8 cellular contexts compared by ENCODE assay signal in genomic region chr5:172188033-172188892, GRCh38. TPM values are rescaled to one million over a fixed set of nuclear protein-coding genes. Genes with fewer than 3 reads are reported as not detected.
DNase-seq lines count a peak whose midpoint lies in the region; ATAC-seq and TF ChIP-seq lines count a peak whose summit lies in the region.

Gene STK10 (minus strand): TSS chr5:172188224. CDS start chr5:172188042, 182 bp downstream.

- H3K4me3 Mint-ChIP-seq in activated CD4-positive, alpha-beta T cell treated with anti-CD3 and anti-CD28 coated beads for 36 hours = peak within 1 kb of the TSS; percentile 95

- H3K36me3 Mint-ChIP-seq in activated CD4-positive, alpha-beta T cell treated with anti-CD3 and anti-CD28 coated beads for 36 hours (ENCODE audit: low read depth) = peaks cover 25% of the 10 kb centered on the region

- H3K4me3 ChIP-seq in BJ (ENCODE audit: low read depth, low read length) (peak within 1 kb of the TSS; percentile 90), choroid plexus epithelial cell (ENCODE audit: low read depth, low read length) (peak within 1 kb of the TSS; percentile 95)

- peak; percentile 64 for DNase-seq in BJ (ENCODE audit: low read depth)
- DNase-seq in NCI-H524 (lab: John Stamatoyannopoulos, UW) = peak; percentile 90 to 92
- peak; percentile 94 for DNase-seq in activated CD4-positive, alpha-beta T cell treated with anti-CD3 and anti-CD28 coated beads for 36 hours
- DNase-seq in choroid plexus epithelial cell (ENCODE audit: low read depth) = peak; percentile 89
- DNase-seq in kidney tubule cell (ENCODE audit: low spot score) = peak; percentile 92
- DNase-seq in stimulated activated CD4-positive, alpha-beta T cell treated with anti-CD3 and anti-CD28 coated beads, Interleukin-1b, Interleukin-23, amount 100 ng/mL, for 1 hour (ENCODE audit: low read depth in 2 of 2) = peak; percentile 68 to 76

- CTCF ChIA-PET in BJ (lab: Yijun Ruan, JAX) = interaction anchor here (0.6 to 7.6 kb wide), 37 partner anchors 9 to 770 kb away, joined by 3 to 106 read pairs (median 4); partner anchors contain the start of gene UBTD2
- CTCF ChIA-PET in activated CD4-positive, alpha-beta T cell treated with anti-CD3 and anti-CD28 coated beads for 36 hours (lab: Charles Lee) = interaction anchor here (0.5 to 6.2 kb wide), 31 partner anchors 10 to 769 kb away, joined by 3 to 83 read pairs (median 5); partner anchors contain the start of genes FBXW11 and FGF18

- POLR2A ChIA-PET in BJ (lab: Charles Lee) = interaction anchor here (0.6 kb wide), 1 partner anchor 8 kb away, joined by 3 read pairs; no protein-coding TSS in a partner anchor
- POLR2A ChIA-PET in activated CD4-positive, alpha-beta T cell treated with anti-CD3 and anti-CD28 coated beads for 36 hours (lab: Charles Lee) = interaction anchor here (0.5 to 5.6 kb wide), 6 partner anchors 9 to 775 kb away, joined by 3 to 64 read pairs (median 4); partner anchors contain the start of gene FBXW11

- peak; percentile 85 for TF ChIP-seq CTCF in BJ (IDR thresholded peaks at IDR 0.05; ENCODE audit: insufficient read depth, low read depth, low read length)
- peak; percentile 75 for TF ChIP-seq CTCF in choroid plexus epithelial cell (conservative IDR thresholded peaks at IDR 0.05; ENCODE audit: low read depth, low read length)

- H3K27ac Mint-ChIP-seq in activated CD4-positive, alpha-beta T cell treated with anti-CD3 and anti-CD28 coated beads for 36 hours = peak within 1 kb of the TSS; percentile 98

- TF ChIP-seq POLR2A in GM19193 (IDR thresholded peaks at IDR 0.05; ENCODE audit: extremely low read depth, insufficient read depth, insufficient read length) = peak; percentile 70

- intact Hi-C loops in activated CD4-positive, alpha-beta T cell treated with anti-CD3 and anti-CD28 coated beads for 36 hours (cut with DNase I, micrococcal nuclease) = loop anchor here (1.0 to 10.0 kb wide), 17 partner anchors 13 to 1853 kb away; partner anchors contain the start of genes FBXW11 (in 1 of the 2), NPM1 (in 1 of the 2) and UBTD2 (in 1 of the 2)

- no peaks in the 10 kb centered on the region; the same call in 1 of the 2 replicates for H3K36me3 ChIP-seq in BJ (ENCODE audit: control insufficient read depth, insufficient read depth, low read length)

- peak; percentile 81 for ATAC-seq in HG03432 (IDR thresholded peaks at IDR 0.05; ENCODE audit: unreplicated experiment)
- ATAC-seq in activated CD4-positive, alpha-beta T cell treated with anti-CD3 and anti-CD28 coated beads for 36 hours = peak; percentile 72

- peaks cover 28% of the 10 kb centered on the region for H3K4me1 Mint-ChIP-seq in activated CD4-positive, alpha-beta T cell treated with anti-CD3 and anti-CD28 coated beads for 36 hours

- no peaks in the 10 kb centered on the region for H3K27me3 Mint-ChIP-seq in activated CD4-positive, alpha-beta T cell treated with anti-CD3 and anti-CD28 coated beads for 36 hours

- H3K9me3 Mint-ChIP-seq in activated CD4-positive, alpha-beta T cell treated with anti-CD3 and anti-CD28 coated beads for 36 hours (ENCODE audit: low read depth) = no peaks in the 10 kb centered on the region

- no peaks in the 10 kb centered on the region for H3K27me3 ChIP-seq in BJ (ENCODE audit: control insufficient read depth, insufficient read depth, low read length)

RNA-seq across cellular contexts. Expression of gene STK10, which starts in this region (rescaled TPM):
- polyA plus RNA-seq in BJ (2011; rRNA removed) = 12.1 and 14.3 TPM in 2 replicates
- polyA minus RNA-seq in BJ (2011; rRNA and poly(A)+ RNA removed) = 34.4 and 37.7 TPM in 2 replicates
- total RNA-seq in activated CD4-positive, alpha-beta T cell treated with anti-CD3 and anti-CD28 coated beads for 36 hours = 100 to 1,000 TPM in 1 of 2 experiments, 10 to 100 TPM in 1; 83.1 to 144 TPM

Comparison
In these comparisons a context has a peak if more than half of its experiments do, and no peak if none do; other contexts are left out.
1. Peak in every context shown above with its lines: DNase-seq, ATAC-seq and H3K4me3 ChIP-seq.